8 cellular contexts compared by ENCODE assay signal in the genomic region with DNA sequence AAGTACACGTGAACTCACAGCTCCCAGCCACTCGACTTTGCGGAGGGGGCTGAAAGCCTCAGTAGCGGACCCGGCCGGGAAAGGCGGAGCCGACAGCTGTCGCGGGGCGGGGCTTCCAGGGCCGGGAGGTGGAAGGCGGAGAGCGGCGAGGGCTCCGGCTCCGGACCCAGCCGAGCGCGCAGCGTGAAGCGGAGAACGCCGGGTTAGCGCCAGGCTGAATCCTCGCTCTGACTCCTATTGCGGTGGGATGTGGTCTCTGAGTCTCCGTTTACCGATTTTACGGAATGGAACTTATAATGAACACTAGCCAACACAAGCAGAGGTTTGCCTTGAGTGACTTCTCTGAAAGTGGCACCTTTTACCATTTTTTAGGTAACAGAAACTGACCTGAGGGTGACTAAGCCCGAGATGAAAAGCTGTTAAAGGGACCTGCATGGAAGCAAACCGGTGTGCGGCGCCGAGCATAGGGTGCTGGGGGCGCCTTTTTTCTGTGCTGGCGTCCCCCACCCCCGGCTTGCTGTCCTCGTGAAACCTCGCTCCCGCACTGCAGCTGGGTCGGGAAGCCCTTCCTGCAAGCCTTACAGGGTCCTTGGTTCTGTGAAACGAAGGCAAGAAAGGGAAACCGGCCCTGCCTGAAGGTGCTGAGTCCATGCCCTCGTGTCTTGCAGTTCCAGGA.
DNase-seq lines count a peak whose midpoint lies in the region; TF ChIP-seq lines count a peak whose summit lies in the region.

No MANE protein-coding gene starts in this region.

- no peak for TF ChIP-seq EP300 in suprapubic skin (IDR thresholded peaks at IDR 0.05)

- TF ChIP-seq POLR2A in Peyer's patch (IDR thresholded peaks at IDR 0.05), result no peak
- no peak for TF ChIP-seq POLR2A in suprapubic skin (IDR thresholded peaks at IDR 0.05)

- H3K4me3 ChIP-seq in Peyer's patch, result peak overlapping the region in 3 of 4 donors; percentile 1 to 43 (median 40)
- H3K4me3 ChIP-seq in effector memory CD4-positive, alpha-beta T cell (ENCODE audit: insufficient read depth, low read depth, low read length, poor library complexity, severe bottlenecking), result peak overlapping the region; percentile 12
- peak overlapping the region; percentile 50 for H3K4me3 ChIP-seq in suprapubic skin

- TF ChIP-seq CTCF in Peyer's patch (IDR thresholded peaks at IDR 0.05) (no peak), suprapubic skin (IDR thresholded peaks at IDR 0.05) (no peak)

- H3K27me3 ChIP-seq in Peyer's patch, result peaks cover 0 to 14% of the 10 kb centered on the region in 2 donors
- H3K27me3 ChIP-seq in effector memory CD4-positive, alpha-beta T cell (replicated peaks; ENCODE audit: control insufficient read depth, insufficient read depth, low read length, poor library complexity, severe bottlenecking), result peaks cover 9% of the 10 kb centered on the region
- H3K27me3 ChIP-seq in suprapubic skin, result peaks cover 31% of the 10 kb centered on the region

- peaks cover 0 to 9% (median 0%) of the 10 kb centered on the region in 4 donors for H3K4me1 ChIP-seq in Peyer's patch
- no peaks in the 10 kb centered on the region for H3K4me1 ChIP-seq in effector memory CD4-positive, alpha-beta T cell (ENCODE audit: control insufficient read depth, insufficient read depth, low read length, poor library complexity, severe bottlenecking)
- peaks cover 14% of the 10 kb centered on the region for H3K4me1 ChIP-seq in suprapubic skin

- 1% methylated on average over 44 of the region's 45 CpGs for WGBS in suprapubic skin

- DNase-seq in activated T-cell treated with anti-CD3 and anti-CD28 coated beads for 48 hours (ENCODE audit: low read depth) (peak; percentile 41), Peyer's patch (peak in 2 of 3 donors; percentile 47 to 56), mesenteric fat pad (ENCODE audit: low spot score) (peak; percentile 92), suprapubic skin (ENCODE audit: low spot score in 2 of 2) (peak; percentile 71 to 85), putamen (ENCODE audit: low spot score) (no peak), epidermal melanocyte (ENCODE audit: insufficient read length, low spot score) (no peak)
- no peak for DNase-seq in activated T-cell treated with anti-CD3 and anti-CD28 coated beads, Interleukin-2, amount 50 U/mL, for 1 hour
- DNase-seq in effector memory CD4-positive, alpha-beta T cell, result no peak

- H3K27ac ChIP-seq in Peyer's patch, result no peak overlapping the region
- H3K27ac ChIP-seq in effector memory CD4-positive, alpha-beta T cell (ENCODE audit: insufficient read depth, low read length, poor library complexity, severe bottlenecking), result no peak overlapping the region
- H3K27ac ChIP-seq in suprapubic skin, result no peak overlapping the region

- H3K36me3 ChIP-seq in Peyer's patch (no peaks in the 10 kb centered on the region), suprapubic skin (no peaks in the 10 kb centered on the region)
- H3K36me3 ChIP-seq in effector memory CD4-positive, alpha-beta T cell (ENCODE audit: control insufficient read depth, insufficient read depth, low read length), result no peaks in the 10 kb centered on the region

- H3K9me3 ChIP-seq in Peyer's patch, result no peaks in the 10 kb centered on the region
- no peaks in the 10 kb centered on the region for H3K9me3 ChIP-seq in effector memory CD4-positive, alpha-beta T cell (ENCODE audit: control insufficient read depth, low read length)
- H3K9me3 ChIP-seq in suprapubic skin, result no peaks in the 10 kb centered on the region

Comparison
In these comparisons a context has a peak if more than half of its experiments do, and no peak if none do; other contexts are left out.
1. DNase-seq: peak in activated T-cell treated with anti-CD3 and anti-CD28 coated beads for 48 hours (single experiment), Peyer's patch (2 of 3), mesenteric fat pad (single experiment) and suprapubic skin (2 of 2); none in activated T-cell treated with anti-CD3 and anti-CD28 coated beads, Interleukin-2, amount 50 U/mL, for 1 hour (single experiment), effector memory CD4-positive, alpha-beta T cell (0 of 3), putamen (single experiment) and epidermal melanocyte (single experiment).
2. Peak in every context shown above with its lines, with median percentiles within 50 percentile points of each other: H3K4me3 ChIP-seq.